In the genomic region with DNA sequence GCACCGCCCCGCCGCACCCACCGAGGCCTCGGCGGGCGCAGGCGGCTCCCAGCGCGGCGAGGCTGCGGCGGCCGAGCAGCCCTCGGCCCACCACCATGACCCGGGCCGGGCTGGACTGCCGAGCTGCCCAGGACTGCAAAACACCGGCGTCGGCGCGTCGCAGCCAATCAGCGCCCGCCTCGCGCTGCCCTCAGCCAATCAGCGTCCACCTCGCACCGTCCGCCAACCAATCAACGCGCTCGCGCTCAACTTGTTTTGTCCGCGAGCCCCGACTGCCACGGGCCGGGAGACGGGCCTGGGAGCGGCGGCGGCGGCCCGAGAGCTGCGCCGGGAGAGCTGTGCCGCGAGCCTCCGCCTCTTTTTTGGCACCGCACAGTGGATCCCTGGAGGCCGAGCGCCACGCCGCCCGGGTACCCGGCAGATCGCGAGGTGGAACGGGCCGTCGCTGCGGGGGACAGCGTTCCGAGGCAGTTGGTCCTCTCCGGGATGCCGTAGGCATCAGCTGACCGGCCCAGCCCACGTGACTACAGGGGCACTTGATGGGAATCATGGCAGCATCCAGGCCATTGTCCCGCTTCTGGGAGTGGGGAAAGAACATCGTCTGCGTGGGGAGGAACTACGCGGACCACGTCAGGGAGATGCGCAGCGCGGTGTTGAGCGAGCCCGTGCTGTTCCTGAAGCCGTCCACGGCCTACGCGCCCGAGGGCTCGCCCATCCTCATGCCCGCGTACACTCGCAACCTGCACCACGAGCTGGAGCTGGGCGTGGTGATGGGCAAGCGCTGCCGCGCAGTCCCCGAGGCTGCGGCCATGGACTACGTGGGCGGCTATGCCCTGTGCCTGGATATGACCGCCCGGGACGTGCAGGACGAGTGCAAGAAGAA, we compare ENCODE assay signal across 1 cellular context.
TF ChIP-seq lines count a peak whose summit lies in the region.

A gene (plus strand): TSS at position 516 of the 883 bp plus-strand sequence. CDS start 33 bp downstream, at position 549.
A gene (minus strand): TSS at position 135 of the 883 bp plus-strand sequence. CDS start 38 bp downstream, at position 97.

TF ChIP-seq in WTC11, 78 proteins besides CTCF, POLR2A, EP300 and RAD21 (continued from another document and continues in another):
- TF ChIP-seq, protein P1, sequence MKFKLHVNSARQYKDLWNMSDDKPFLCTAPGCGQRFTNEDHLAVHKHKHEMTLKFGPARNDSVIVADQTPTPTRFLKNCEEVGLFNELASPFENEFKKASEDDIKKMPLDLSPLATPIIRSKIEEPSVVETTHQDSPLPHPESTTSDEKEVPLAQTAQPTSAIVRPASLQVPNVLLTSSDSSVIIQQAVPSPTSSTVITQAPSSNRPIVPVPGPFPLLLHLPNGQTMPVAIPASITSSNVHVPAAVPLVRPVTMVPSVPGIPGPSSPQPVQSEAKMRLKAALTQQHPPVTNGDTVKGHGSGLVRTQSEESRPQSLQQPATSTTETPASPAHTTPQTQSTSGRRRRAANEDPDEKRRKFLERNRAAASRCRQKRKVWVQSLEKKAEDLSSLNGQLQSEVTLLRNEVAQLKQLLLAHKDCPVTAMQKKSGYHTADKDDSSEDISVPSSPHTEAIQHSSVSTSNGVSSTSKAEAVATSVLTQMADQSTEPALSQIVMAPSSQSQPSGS (CRISPR knock-in tag; IDR thresholded peaks at IDR 0.05; ENCODE audit: borderline replicate concordance, low read depth): no peak
- peak; percentile 75 for TF ChIP-seq GABPB1 (CRISPR knock-in tag; IDR thresholded peaks at IDR 0.05)
- TF ChIP-seq, protein P2, sequence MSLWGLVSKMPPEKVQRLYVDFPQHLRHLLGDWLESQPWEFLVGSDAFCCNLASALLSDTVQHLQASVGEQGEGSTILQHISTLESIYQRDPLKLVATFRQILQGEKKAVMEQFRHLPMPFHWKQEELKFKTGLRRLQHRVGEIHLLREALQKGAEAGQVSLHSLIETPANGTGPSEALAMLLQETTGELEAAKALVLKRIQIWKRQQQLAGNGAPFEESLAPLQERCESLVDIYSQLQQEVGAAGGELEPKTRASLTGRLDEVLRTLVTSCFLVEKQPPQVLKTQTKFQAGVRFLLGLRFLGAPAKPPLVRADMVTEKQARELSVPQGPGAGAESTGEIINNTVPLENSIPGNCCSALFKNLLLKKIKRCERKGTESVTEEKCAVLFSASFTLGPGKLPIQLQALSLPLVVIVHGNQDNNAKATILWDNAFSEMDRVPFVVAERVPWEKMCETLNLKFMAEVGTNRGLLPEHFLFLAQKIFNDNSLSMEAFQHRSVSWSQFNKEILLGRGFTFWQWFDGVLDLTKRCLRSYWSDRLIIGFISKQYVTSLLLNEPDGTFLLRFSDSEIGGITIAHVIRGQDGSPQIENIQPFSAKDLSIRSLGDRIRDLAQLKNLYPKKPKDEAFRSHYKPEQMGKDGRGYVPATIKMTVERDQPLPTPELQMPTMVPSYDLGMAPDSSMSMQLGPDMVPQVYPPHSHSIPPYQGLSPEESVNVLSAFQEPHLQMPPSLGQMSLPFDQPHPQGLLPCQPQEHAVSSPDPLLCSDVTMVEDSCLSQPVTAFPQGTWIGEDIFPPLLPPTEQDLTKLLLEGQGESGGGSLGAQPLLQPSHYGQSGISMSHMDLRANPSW (CRISPR knock-in tag; conservative IDR thresholded peaks at IDR 0.05; ENCODE audit: low read depth): no peak
- TF ChIP-seq EMX1 (CRISPR knock-in tag; IDR thresholded peaks at IDR 0.05): no peak
- TF ChIP-seq, protein P3, sequence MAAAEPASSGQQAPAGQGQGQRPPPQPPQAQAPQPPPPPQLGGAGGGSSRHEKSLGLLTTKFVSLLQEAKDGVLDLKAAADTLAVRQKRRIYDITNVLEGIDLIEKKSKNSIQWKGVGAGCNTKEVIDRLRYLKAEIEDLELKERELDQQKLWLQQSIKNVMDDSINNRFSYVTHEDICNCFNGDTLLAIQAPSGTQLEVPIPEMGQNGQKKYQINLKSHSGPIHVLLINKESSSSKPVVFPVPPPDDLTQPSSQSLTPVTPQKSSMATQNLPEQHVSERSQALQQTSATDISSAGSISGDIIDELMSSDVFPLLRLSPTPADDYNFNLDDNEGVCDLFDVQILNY (CRISPR knock-in tag; IDR thresholded peaks at IDR 0.05): peak; percentile 75; the same call in 1 of the 2 replicates
- TF ChIP-seq, protein P4, sequence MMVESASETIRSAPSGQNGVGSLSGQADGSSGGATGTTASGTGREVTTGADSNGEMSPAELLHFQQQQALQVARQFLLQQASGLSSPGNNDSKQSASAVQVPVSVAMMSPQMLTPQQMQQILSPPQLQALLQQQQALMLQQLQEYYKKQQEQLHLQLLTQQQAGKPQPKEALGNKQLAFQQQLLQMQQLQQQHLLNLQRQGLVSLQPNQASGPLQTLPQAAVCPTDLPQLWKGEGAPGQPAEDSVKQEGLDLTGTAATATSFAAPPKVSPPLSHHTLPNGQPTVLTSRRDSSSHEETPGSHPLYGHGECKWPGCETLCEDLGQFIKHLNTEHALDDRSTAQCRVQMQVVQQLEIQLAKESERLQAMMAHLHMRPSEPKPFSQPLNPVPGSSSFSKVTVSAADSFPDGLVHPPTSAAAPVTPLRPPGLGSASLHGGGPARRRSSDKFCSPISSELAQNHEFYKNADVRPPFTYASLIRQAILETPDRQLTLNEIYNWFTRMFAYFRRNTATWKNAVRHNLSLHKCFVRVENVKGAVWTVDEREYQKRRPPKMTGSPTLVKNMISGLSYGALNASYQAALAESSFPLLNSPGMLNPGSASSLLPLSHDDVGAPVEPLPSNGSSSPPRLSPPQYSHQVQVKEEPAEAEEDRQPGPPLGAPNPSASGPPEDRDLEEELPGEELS (CRISPR knock-in tag; IDR thresholded peaks at IDR 0.05): peak; percentile 87
- TF ChIP-seq, protein P5, sequence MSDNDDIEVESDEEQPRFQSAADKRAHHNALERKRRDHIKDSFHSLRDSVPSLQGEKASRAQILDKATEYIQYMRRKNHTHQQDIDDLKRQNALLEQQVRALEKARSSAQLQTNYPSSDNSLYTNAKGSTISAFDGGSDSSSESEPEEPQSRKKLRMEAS (CRISPR knock-in tag; IDR thresholded peaks at IDR 0.05): peak; percentile 96
- TF ChIP-seq TEAD1 (CRISPR knock-in tag; IDR thresholded peaks at IDR 0.05): peak; percentile 75; the same call in 1 of the 2 replicates
- TF ChIP-seq, protein P6, sequence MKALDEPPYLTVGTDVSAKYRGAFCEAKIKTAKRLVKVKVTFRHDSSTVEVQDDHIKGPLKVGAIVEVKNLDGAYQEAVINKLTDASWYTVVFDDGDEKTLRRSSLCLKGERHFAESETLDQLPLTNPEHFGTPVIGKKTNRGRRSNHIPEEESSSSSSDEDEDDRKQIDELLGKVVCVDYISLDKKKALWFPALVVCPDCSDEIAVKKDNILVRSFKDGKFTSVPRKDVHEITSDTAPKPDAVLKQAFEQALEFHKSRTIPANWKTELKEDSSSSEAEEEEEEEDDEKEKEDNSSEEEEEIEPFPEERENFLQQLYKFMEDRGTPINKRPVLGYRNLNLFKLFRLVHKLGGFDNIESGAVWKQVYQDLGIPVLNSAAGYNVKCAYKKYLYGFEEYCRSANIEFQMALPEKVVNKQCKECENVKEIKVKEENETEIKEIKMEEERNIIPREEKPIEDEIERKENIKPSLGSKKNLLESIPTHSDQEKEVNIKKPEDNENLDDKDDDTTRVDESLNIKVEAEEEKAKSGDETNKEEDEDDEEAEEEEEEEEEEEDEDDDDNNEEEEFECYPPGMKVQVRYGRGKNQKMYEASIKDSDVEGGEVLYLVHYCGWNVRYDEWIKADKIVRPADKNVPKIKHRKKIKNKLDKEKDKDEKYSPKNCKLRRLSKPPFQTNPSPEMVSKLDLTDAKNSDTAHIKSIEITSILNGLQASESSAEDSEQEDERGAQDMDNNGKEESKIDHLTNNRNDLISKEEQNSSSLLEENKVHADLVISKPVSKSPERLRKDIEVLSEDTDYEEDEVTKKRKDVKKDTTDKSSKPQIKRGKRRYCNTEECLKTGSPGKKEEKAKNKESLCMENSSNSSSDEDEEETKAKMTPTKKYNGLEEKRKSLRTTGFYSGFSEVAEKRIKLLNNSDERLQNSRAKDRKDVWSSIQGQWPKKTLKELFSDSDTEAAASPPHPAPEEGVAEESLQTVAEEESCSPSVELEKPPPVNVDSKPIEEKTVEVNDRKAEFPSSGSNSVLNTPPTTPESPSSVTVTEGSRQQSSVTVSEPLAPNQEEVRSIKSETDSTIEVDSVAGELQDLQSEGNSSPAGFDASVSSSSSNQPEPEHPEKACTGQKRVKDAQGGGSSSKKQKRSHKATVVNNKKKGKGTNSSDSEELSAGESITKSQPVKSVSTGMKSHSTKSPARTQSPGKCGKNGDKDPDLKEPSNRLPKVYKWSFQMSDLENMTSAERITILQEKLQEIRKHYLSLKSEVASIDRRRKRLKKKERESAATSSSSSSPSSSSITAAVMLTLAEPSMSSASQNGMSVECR (CRISPR knock-in tag; IDR thresholded peaks at IDR 0.05; ENCODE audit: borderline replicate concordance): peak; percentile 87; the same call in 1 of the 2 replicates
- TF ChIP-seq, protein P7, sequence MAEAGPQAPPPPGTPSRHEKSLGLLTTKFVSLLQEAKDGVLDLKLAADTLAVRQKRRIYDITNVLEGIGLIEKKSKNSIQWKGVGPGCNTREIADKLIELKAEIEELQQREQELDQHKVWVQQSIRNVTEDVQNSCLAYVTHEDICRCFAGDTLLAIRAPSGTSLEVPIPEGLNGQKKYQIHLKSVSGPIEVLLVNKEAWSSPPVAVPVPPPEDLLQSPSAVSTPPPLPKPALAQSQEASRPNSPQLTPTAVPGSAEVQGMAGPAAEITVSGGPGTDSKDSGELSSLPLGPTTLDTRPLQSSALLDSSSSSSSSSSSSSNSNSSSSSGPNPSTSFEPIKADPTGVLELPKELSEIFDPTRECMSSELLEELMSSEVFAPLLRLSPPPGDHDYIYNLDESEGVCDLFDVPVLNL (CRISPR knock-in tag; IDR thresholded peaks at IDR 0.05; ENCODE audit: borderline replicate concordance, low read depth): no peak
- TF ChIP-seq TP53 (CRISPR knock-in tag; IDR thresholded peaks at IDR 0.05): no peak
- TF ChIP-seq RELA (CRISPR knock-in tag; IDR thresholded peaks at IDR 0.05; ENCODE audit: borderline replicate concordance): peak; percentile 94
- no peak for TF ChIP-seq JAZF1 (CRISPR knock-in tag; IDR thresholded peaks at IDR 0.05)
- TF ChIP-seq, protein P8, sequence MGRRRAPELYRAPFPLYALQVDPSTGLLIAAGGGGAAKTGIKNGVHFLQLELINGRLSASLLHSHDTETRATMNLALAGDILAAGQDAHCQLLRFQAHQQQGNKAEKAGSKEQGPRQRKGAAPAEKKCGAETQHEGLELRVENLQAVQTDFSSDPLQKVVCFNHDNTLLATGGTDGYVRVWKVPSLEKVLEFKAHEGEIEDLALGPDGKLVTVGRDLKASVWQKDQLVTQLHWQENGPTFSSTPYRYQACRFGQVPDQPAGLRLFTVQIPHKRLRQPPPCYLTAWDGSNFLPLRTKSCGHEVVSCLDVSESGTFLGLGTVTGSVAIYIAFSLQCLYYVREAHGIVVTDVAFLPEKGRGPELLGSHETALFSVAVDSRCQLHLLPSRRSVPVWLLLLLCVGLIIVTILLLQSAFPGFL (CRISPR knock-in tag; IDR thresholded peaks at IDR 0.05; ENCODE audit: borderline replicate concordance): no peak; the same call in none of the 2 replicates
- TF ChIP-seq, protein P9, sequence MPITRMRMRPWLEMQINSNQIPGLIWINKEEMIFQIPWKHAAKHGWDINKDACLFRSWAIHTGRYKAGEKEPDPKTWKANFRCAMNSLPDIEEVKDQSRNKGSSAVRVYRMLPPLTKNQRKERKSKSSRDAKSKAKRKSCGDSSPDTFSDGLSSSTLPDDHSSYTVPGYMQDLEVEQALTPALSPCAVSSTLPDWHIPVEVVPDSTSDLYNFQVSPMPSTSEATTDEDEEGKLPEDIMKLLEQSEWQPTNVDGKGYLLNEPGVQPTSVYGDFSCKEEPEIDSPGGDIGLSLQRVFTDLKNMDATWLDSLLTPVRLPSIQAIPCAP (CRISPR knock-in tag; IDR thresholded peaks at IDR 0.05): 0 out of 2 replicates have a peak, but pooled peaks have one; percentile 77
- TF ChIP-seq, protein P10, sequence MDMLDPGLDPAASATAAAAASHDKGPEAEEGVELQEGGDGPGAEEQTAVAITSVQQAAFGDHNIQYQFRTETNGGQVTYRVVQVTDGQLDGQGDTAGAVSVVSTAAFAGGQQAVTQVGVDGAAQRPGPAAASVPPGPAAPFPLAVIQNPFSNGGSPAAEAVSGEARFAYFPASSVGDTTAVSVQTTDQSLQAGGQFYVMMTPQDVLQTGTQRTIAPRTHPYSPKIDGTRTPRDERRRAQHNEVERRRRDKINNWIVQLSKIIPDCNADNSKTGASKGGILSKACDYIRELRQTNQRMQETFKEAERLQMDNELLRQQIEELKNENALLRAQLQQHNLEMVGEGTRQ (CRISPR knock-in tag; IDR thresholded peaks at IDR 0.05): peak; percentile 100
- TF ChIP-seq FOXK1 (CRISPR knock-in tag; IDR thresholded peaks at IDR 0.05): peak; percentile 96
- peak; percentile 91; the same call in 1 of the 2 replicates for TF ChIP-seq MYBL2 (CRISPR knock-in tag; IDR thresholded peaks at IDR 0.05)
- TF ChIP-seq, protein P11, sequence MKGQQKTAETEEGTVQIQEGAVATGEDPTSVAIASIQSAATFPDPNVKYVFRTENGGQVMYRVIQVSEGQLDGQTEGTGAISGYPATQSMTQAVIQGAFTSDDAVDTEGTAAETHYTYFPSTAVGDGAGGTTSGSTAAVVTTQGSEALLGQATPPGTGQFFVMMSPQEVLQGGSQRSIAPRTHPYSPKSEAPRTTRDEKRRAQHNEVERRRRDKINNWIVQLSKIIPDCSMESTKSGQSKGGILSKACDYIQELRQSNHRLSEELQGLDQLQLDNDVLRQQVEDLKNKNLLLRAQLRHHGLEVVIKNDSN (CRISPR knock-in tag; IDR thresholded peaks at IDR 0.05): peak; percentile 100
- peak; percentile 68; the same call in 1 of the 2 replicates for TF ChIP-seq ZNF219 (CRISPR knock-in tag; IDR thresholded peaks at IDR 0.05; ENCODE audit: borderline replicate concordance)
- TF ChIP-seq ZNF671 (CRISPR knock-in tag; IDR thresholded peaks at IDR 0.05): no peak
- TF ChIP-seq ATF1 (CRISPR knock-in tag; IDR thresholded peaks at IDR 0.05): peak; percentile 92; the same call in 1 of the 2 replicates
- TF ChIP-seq NFATC4 (CRISPR knock-in tag; IDR thresholded peaks at IDR 0.05): no peak
- TF ChIP-seq ZNF232 (CRISPR knock-in tag; IDR thresholded peaks at IDR 0.05): no peak
- TF ChIP-seq, protein P12, sequence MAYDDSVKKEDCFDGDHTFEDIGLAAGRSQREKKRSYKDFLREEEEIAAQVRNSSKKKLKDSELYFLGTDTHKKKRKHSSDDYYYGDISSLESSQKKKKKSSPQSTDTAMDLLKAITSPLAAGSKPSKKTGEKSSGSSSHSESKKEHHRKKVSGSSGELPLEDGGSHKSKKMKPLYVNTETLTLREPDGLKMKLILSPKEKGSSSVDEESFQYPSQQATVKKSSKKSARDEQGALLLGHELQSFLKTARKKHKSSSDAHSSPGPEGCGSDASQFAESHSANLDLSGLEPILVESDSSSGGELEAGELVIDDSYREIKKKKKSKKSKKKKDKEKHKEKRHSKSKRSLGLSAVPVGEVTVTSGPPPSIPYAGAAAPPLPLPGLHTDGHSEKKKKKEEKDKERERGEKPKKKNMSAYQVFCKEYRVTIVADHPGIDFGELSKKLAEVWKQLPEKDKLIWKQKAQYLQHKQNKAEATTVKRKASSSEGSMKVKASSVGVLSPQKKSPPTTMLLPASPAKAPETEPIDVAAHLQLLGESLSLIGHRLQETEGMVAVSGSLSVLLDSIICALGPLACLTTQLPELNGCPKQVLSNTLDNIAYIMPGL (CRISPR knock-in tag; IDR thresholded peaks at IDR 0.05): peak; percentile 93
- no peak for TF ChIP-seq SOX15 (CRISPR knock-in tag; IDR thresholded peaks at IDR 0.05)
- peak; percentile 56; the same call in 1 of the 2 replicates for TF ChIP-seq SP1 (CRISPR knock-in tag; conservative IDR thresholded peaks at IDR 0.05)
- peak; percentile 91 for TF ChIP-seq ESRRA (CRISPR knock-in tag; IDR thresholded peaks at IDR 0.05; ENCODE audit: borderline replicate concordance)
